28 cellular contexts compared by ENCODE assay signal in the genomic region with DNA sequence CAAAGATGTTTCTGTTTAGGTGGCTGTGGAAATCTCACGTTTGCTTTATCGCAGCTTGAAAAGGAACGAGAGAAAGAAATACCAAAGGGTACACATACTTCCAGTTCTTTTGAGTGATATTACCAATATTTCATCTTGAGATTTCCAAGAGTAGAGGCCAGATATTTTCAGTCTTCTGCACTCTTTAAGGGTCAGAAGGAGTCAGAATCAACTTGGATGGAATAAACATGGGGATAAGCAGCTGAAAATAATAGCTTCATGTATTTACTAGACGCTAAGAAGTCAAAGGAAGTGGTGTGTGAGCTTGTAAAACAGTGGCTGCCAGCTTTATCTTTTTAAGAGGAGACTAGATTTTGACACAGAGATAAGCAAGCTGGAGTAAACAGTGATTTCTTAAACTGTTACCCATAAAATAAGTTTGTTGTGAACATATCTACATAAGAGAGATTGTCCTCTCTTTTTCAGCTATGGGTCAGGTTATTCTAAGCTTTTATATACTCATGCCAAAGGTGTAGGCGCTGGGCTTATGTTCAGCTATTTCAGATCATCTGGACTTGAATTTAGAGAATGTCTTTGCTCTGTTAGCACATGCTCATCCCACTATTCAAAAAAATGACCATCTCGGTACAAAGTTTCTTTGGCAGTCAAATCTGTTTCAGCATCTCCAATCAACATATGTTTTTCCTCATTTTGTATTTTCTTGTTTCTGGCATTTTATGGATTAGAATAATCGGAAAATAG.
DNase-seq lines count a peak whose midpoint lies in the region; ATAC-seq and TF ChIP-seq lines count a peak whose summit lies in the region.
"Had no signal": no experiment of that assay in that cellular context is flagged by ENCODE, and none has a peak within 500 bp of the region (broad histone marks: within the 10 kb centered on the region; RNA-seq: fewer than 3 reads in every experiment).

No MANE protein-coding gene starts in this region.

- no peaks in the 10 kb centered on the region for H3K9me2 ChIP-seq in hepatocyte (replicated peaks; ENCODE audit: insufficient read depth)

- H3K27ac ChIP-seq in Panc1 (ENCODE audit: low read length) (peak overlapping the region; percentile 73), hepatocyte (peak overlapping the region; percentile 72), smooth muscle cell (ENCODE audit: low read depth) (peak overlapping the region; percentile 0)
- H3K27ac ChIP-seq: SK-N-MC, thoracic aorta, WERI-Rb-1 had no signal

- intact Hi-C loops in Panc1 (cut with micrococcal nuclease; ENCODE audit: unreplicated experiment), result loop anchor here (10.0 kb wide), 1 partner anchor 214 kb away; no protein-coding TSS in a partner anchor

- no peak overlapping the region for H3K4me3 ChIP-seq in Panc1 (ENCODE audit: low read depth in 2 of 2, low read length in 2 of 2)
- no peak overlapping the region for H3K4me3 ChIP-seq in hepatocyte
- H3K4me3 ChIP-seq in smooth muscle cell, result no peak overlapping the region
- H3K4me3 ChIP-seq: GM12878, SK-N-MC, thoracic aorta had no signal

- H3K9ac ChIP-seq in smooth muscle cell (ENCODE audit: low read depth), result no peak overlapping the region

- no peaks in the 10 kb centered on the region for H3K79me2 ChIP-seq in hepatocyte
- no peaks in the 10 kb centered on the region for H3K79me2 ChIP-seq in smooth muscle cell (ENCODE audit: low read depth)

- CTCF ChIA-PET in Panc1 (lab: Charles Lee), result no interaction called here

- H3K4me1 ChIP-seq in Panc1 (ENCODE audit: control insufficient read depth, insufficient read depth, low read length), result peaks cover 44% of the 10 kb centered on the region
- H3K4me1 ChIP-seq in hepatocyte (ENCODE audit: insufficient read depth), result peaks cover 42% of the 10 kb centered on the region
- peaks cover 20% of the 10 kb centered on the region for H3K4me1 ChIP-seq in smooth muscle cell (ENCODE audit: low read depth)

- TF ChIP-seq CTCF in Panc1 (IDR thresholded peaks at IDR 0.05) (no peak), hepatocyte (IDR thresholded peaks at IDR 0.05; ENCODE audit: poor library complexity) (no peak), smooth muscle cell (IDR thresholded peaks at IDR 0.05; ENCODE audit: borderline replicate concordance, insufficient read depth, poor library complexity, severe bottlenecking) (no peak)

- POLR2A ChIA-PET in Panc1 (lab: Charles Lee), result no interaction called here

- in situ Hi-C loops in Panc1 (cut with HindIII; ENCODE audit: low pct_unique_long_range_greater_than_20kb, low sequenced_read_pairs), result no loop called here

- H3K4me2 ChIP-seq in hepatocyte (peak overlapping the region; percentile 44), smooth muscle cell (peak overlapping the region; percentile 54)

- H3K36me3 ChIP-seq in Panc1 (ENCODE audit: control insufficient read depth, insufficient read depth, low read length) (no peaks in the 10 kb centered on the region), hepatocyte (replicated peaks; ENCODE audit: insufficient read depth, low read depth) (no peaks in the 10 kb centered on the region), smooth muscle cell (ENCODE audit: low read depth) (no peaks in the 10 kb centered on the region)
- H3K36me3 ChIP-seq: thoracic aorta, WERI-Rb-1 had no signal

- H4K20me1 ChIP-seq in hepatocyte (ENCODE audit: insufficient read depth, poor library complexity, severe bottlenecking) (no peaks in the 10 kb centered on the region), smooth muscle cell (ENCODE audit: low read depth) (no peaks in the 10 kb centered on the region)

- ATAC-seq in Panc1 (peak; percentile 35; the same call in 1 of the 2 replicates), HG02840 (IDR thresholded peaks at IDR 0.05; ENCODE audit: low FRiP score, unreplicated experiment) (no peak)
- ATAC-seq: activated T-cell treated with anti-CD3 and anti-CD28 coated beads, Interleukin-2, amount 50 U/mL, for 72 hours; CD8-positive, alpha-beta T cell; GM12878; naive thymus-derived CD4-positive, alpha-beta T cell; right cardiac atrium had no signal

- H3F3A ChIP-seq in smooth muscle cell (ENCODE audit: low read depth), result no peaks in the 10 kb centered on the region

- WGBS in hepatocyte (ENCODE audit: low lambda C conversion rate, missing lambda C conversion rate), result 36% methylated on average over 7 of the region's 7 CpGs
- WGBS in smooth muscle cell (ENCODE audit: low lambda C conversion rate), result 47% methylated on average over 7 of the region's 7 CpGs

- H2AFZ ChIP-seq in hepatocyte (no peak overlapping the region), smooth muscle cell (ENCODE audit: low read depth) (no peak overlapping the region)

- no peaks in the 10 kb centered on the region for H3K27me3 ChIP-seq in Panc1 (ENCODE audit: control insufficient read depth, insufficient read depth, low read length)
- H3K27me3 ChIP-seq in hepatocyte, result no peaks in the 10 kb centered on the region
- H3K27me3 ChIP-seq in smooth muscle cell (ENCODE audit: low read depth), result no peaks in the 10 kb centered on the region

- no peaks in the 10 kb centered on the region for H3K9me3 ChIP-seq in Panc1 (ENCODE audit: control insufficient read depth, insufficient read depth, low read depth, low read length)
- no peaks in the 10 kb centered on the region for H3K9me3 ChIP-seq in hepatocyte (ENCODE audit: low read depth)
- H3K9me3 ChIP-seq in smooth muscle cell (replicated peaks; ENCODE audit: low read depth), result no peaks in the 10 kb centered on the region
- H3K9me3 ChIP-seq: thoracic aorta had no signal

- peak; percentile 53 for DNase-seq in HT-29 (ENCODE audit: low spot score)
- no peak for DNase-seq in Panc1 (ENCODE audit: low read depth, low spot score)
- no peak for DNase-seq in hepatocyte (ENCODE audit: low spot score)
- DNase-seq in smooth muscle cell (lab: John Stamatoyannopoulos, UW; ENCODE audit: unreplicated experiment), result no peak
- no peak for DNase-seq in GM03348 (ENCODE audit: low spot score)
- no peak for DNase-seq in stimulated activated CD4-positive, alpha-beta T cell treated with anti-CD3 and anti-CD28 coated beads, Interleukin-1b, Interleukin-23, amount 100 ng/mL, for 48 hours
- DNase-seq: activated CD4-positive, alpha-beta T cell treated with anti-CD3 and anti-CD28 coated beads, Interleukin-2, amount 10 ng/mL, durations not matched to agents 7 days and 5 days; activated naive CD4-positive, alpha-beta T cell treated with anti-CD3 and anti-CD28 coated beads, Interleukin-2, amount 10 ng/mL, durations not matched to agents 7 days and 5 days; activated T-cell treated with anti-CD3 and anti-CD28 coated beads, Interleukin-2, amount 50 U/mL, for 72 hours; anterior cingulate cortex; caudate nucleus; CD8-positive, alpha-beta T cell; DMS79; head of caudate nucleus; mesendoderm; naive thymus-derived CD4-positive, alpha-beta T cell; NCI-H1105 treated with DMSO at 0.1 percent for 48 hours; NCI-H2081; NCI-H345; NCI-H748 treated with DMSO at 0.1 percent for 48 hours; right cardiac atrium; stimulated activated CD4-positive, alpha-beta T cell treated with anti-CD3 and anti-CD28 coated beads, Interleukin-4, amount 100 ng/mL, for 4 hours; stimulated activated naive CD4-positive, alpha-beta T cell; WERI-Rb-1 had no signal

- BruUV-seq in Panc1 (replicated peaks; lab: Mats Ljungman, UMichigan), result no TSS peak

Comparison
In these comparisons a context has a peak if more than half of its experiments do, and no peak if none do; other contexts are left out.
1. H3K27ac ChIP-seq: peak in every context shown above with its lines; median percentile 73 in Panc1; 72 in hepatocyte; 0 in smooth muscle cell.